ENCODE assay signal across 34 cellular contexts in the genomic region with DNA sequence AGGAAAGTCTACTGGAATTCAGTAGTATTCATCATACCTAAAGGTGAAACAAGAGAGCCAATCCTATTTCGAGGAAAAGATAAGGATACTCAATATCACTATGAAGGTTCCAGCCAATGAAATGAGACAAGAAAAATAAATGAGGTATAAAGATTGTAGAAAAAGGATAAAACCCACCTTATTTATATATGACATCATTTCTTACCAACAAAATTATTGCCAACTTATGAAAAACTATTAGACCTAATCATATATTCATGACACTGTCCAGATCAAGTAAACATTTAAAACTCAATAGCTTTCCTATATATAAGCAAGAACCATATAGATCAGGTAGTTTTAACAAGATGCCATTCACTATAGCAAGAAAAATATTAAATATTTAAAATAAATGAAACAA.
"Had no signal": no experiment of that assay in that cellular context is flagged by ENCODE, and none has a peak within 500 bp of the region (broad histone marks: within the 10 kb centered on the region; RNA-seq: fewer than 3 reads in every experiment).

No MANE protein-coding gene starts in this region.

- H3K4me3 ChIP-seq: adrenal gland, body of pancreas, breast epithelium had no signal

- H3K9me3 ChIP-seq: adrenal gland, body of pancreas, breast epithelium had no signal

- H3K27ac ChIP-seq: adrenal gland, body of pancreas, brain microvascular endothelial cell, breast epithelium, VCaP had no signal

- FAIRE-seq: astrocyte, TTC549 had no signal

- ATAC-seq: activated CD8-positive, alpha-beta T cell treated with anti-CD3 and anti-CD28 coated beads for 36 hours; activated naive CD4-positive, alpha-beta T cell treated with anti-CD3 and anti-CD28 coated beads, Interleukin-2, amount 50 U/mL, for 72 hours; activated T-cell treated with anti-CD3 and anti-CD28 coated beads, Interleukin-2, amount 50 U/mL, for 4 hours; activated T-cell treated with anti-CD3 and anti-CD28 coated beads, Interleukin-2, amount 50 U/mL, for 72 hours; activated T-helper 17 cell treated with anti-CD3 and anti-CD28 coated beads, Interleukin-2, amount 50 U/mL, for 72 hours; body of pancreas had no signal

- H3K4me1 ChIP-seq: adrenal gland, body of pancreas, breast epithelium had no signal

- H3K36me3 ChIP-seq: adrenal gland, brain microvascular endothelial cell, breast epithelium had no signal

- DNase-seq: activated B cell treated with CpG ODN at 0.5 μM for 24 hours; activated CD4-positive, alpha-beta memory T cell treated with anti-CD3 and anti-CD28 coated beads for 36 hours; activated CD4-positive, alpha-beta T cell treated with anti-CD3 and anti-CD28 coated beads for 4 hours; activated CD4-positive, alpha-beta T cell treated with anti-CD3 and anti-CD28 coated beads, Interleukin-2, amount 10 ng/mL, durations not matched to agents 24 days and 14 days; activated CD4-positive, alpha-beta T cell treated with anti-CD3 and anti-CD28 coated beads, Interleukin-2, amount 50 U/mL, for 1 hour; activated CD4-positive, alpha-beta T cell treated with anti-CD3 and anti-CD28 coated beads, Interleukin-2, amount 50 U/mL, for 4 hours; activated CD4-positive, CD25-positive, alpha-beta regulatory T cell treated with anti-CD3 and anti-CD28 coated beads, Interleukin-2, amount 50 U/mL, for 72 hours; activated CD8-positive, alpha-beta memory T cell treated with anti-CD3 and anti-CD28 coated beads, Interleukin-2, amount 50 U/mL, for 4 hours; activated CD8-positive, alpha-beta T cell treated with anti-CD3 and anti-CD28 coated beads for 36 hours; activated effector memory CD4-positive, alpha-beta T cell treated with anti-CD3 and anti-CD28 coated beads, Interleukin-2, amount 50 U/mL, for 16 hours; activated gamma-delta T cell treated with Interleukin-2 at 50 U/mL for 16 hours; activated naive CD4-positive, alpha-beta T cell; activated naive CD4-positive, alpha-beta T cell treated with anti-CD3 and anti-CD28 coated beads for 36 hours; activated naive CD4-positive, alpha-beta T cell treated with anti-CD3 and anti-CD28 coated beads, Interleukin-2, amount 50 U/mL, for 16 hours; activated naive CD8-positive, alpha-beta T cell treated with anti-CD3 and anti-CD28 coated beads for 36 hours; activated T-cell treated with anti-CD3 and anti-CD28 coated beads for 4 hours; activated T-cell treated with anti-CD3 and anti-CD28 coated beads, Interleukin-2, amount 50 U/mL, for 1 hour; activated T-cell treated with anti-CD3 and anti-CD28 coated beads, Interleukin-2, amount 50 U/mL, for 4 hours; activated T-cell treated with anti-CD3 and anti-CD28 coated beads, Interleukin-2, amount 50 U/mL, for 72 hours; adrenal gland; amniotic stem cell; aorta; body of pancreas; brain microvascular endothelial cell; central memory CD4-positive, alpha-beta T cell; T-helper 1 cell; T-helper 2 cell; T-helper 9 cell had no signal
